In genomic region chr9:130616451-130616850, GRCh38 we compare ENCODE assay signal across 32 cellular contexts. TPM values are rescaled to one million over a fixed set of nuclear protein-coding genes. Genes with fewer than 3 reads are reported as not detected.
"Had no signal": no experiment of that assay in that cellular context is flagged by ENCODE, and none has a peak within 500 bp of the region (broad histone marks: within the 10 kb centered on the region; RNA-seq: fewer than 3 reads in every experiment).

No MANE protein-coding gene starts in this region.

- H3K36me3 ChIP-seq: neural progenitor cell had no signal

- H3K9me3 ChIP-seq: esophagus muscularis mucosa, gastroesophageal sphincter, heart right ventricle, left ventricle myocardium inferior, prostate gland, right atrium auricular region, suprapubic skin, vagina had no signal

- H3K4me2 ChIP-seq: neural progenitor cell had no signal

- H3K27me3 Mint-ChIP-seq: naive thymus-derived CD4-positive, alpha-beta T cell; stimulated activated naive CD8-positive, alpha-beta T cell treated with anti-CD3 and anti-CD28 coated beads, Interleukin-15, amount 100 ng/mL, for 72 hours had no signal

- H3K4me3 ChIP-seq: dorsolateral prefrontal cortex, esophagus muscularis mucosa, gastroesophageal sphincter, heart right ventricle, left ventricle myocardium inferior, lung, neural progenitor cell, prostate gland, right atrium auricular region, skin epidermis, suprapubic skin, vagina had no signal

- H3K27me3 ChIP-seq: dorsolateral prefrontal cortex, esophagus muscularis mucosa, foreskin keratinocyte, gastroesophageal sphincter, heart right ventricle, neural progenitor cell, right atrium auricular region, suprapubic skin, vagina had no signal

- H3K4me1 Mint-ChIP-seq: nephron; neural progenitor cell; stimulated activated naive CD8-positive, alpha-beta T cell treated with anti-CD3 and anti-CD28 coated beads, Interleukin-15, amount 100 ng/mL, for 72 hours had no signal

- H3K27ac Mint-ChIP-seq: nephron; neural progenitor cell; stimulated activated naive CD8-positive, alpha-beta T cell treated with anti-CD3 and anti-CD28 coated beads, Interleukin-15, amount 100 ng/mL, for 72 hours had no signal

- H3K4me1 ChIP-seq: foreskin keratinocyte, neural progenitor cell, prostate gland, right atrium auricular region, suprapubic skin, vagina had no signal

- H3K27ac ChIP-seq: dorsolateral prefrontal cortex, esophagus muscularis mucosa, foreskin keratinocyte, gastroesophageal sphincter, heart right ventricle, left ventricle myocardium inferior, neural progenitor cell, prostate gland, right atrium auricular region, skin epidermis, suprapubic skin, vagina had no signal

- H3K4me3 Mint-ChIP-seq: naive thymus-derived CD4-positive, alpha-beta T cell; nephron; neural progenitor cell; stimulated activated naive CD8-positive, alpha-beta T cell treated with anti-CD3 and anti-CD28 coated beads, Interleukin-15, amount 100 ng/mL, for 72 hours had no signal

- DNase-seq: dorsolateral prefrontal cortex; effector CD4-positive, alpha-beta T cell; foreskin keratinocyte; heart right ventricle; hippocampal formation; left cardiac atrium; left ventricle myocardium inferior; mesenchymal stem cell; midbrain; naive thymus-derived CD4-positive, alpha-beta T cell; stimulated activated CD4-positive, alpha-beta T cell treated with anti-CD3 and anti-CD28 coated beads, Interleukin-15, amount 100 ng/mL, for 24 hours; stimulated activated CD4-positive, alpha-beta T cell treated with anti-CD3 and anti-CD28 coated beads, Interleukin-2, amount 100 ng/mL, for 48 hours; stimulated activated naive CD4-positive, alpha-beta T cell; stimulated activated naive CD8-positive, alpha-beta T cell treated with anti-CD3 and anti-CD28 coated beads, Interleukin-15, amount 100 ng/mL, for 72 hours; trophoblast cell had no signal

- ATAC-seq: foreskin keratinocyte; gastroesophageal sphincter; left cardiac atrium; naive thymus-derived CD4-positive, alpha-beta T cell; stimulated activated naive CD8-positive, alpha-beta T cell treated with anti-CD3 and anti-CD28 coated beads, Interleukin-15, amount 100 ng/mL, for 72 hours had no signal

- H2AFZ ChIP-seq: neural progenitor cell had no signal

- H3K9ac ChIP-seq: neural progenitor cell had no signal

- FAIRE-seq: colon, endothelial cell of umbilical vein, islet of Langerhans had no signal

- H3K9me3 Mint-ChIP-seq: naive thymus-derived CD4-positive, alpha-beta T cell; nephron; neural progenitor cell; stimulated activated naive CD8-positive, alpha-beta T cell treated with anti-CD3 and anti-CD28 coated beads, Interleukin-15, amount 100 ng/mL, for 72 hours had no signal

RNA-seq across cellular contexts. Expression of gene PRDM12, which starts 47.9 kb away (rescaled TPM):
- total RNA-seq: cerebellum; endothelial cell of umbilical vein; epithelial cell of proximal tubule; esophagus muscularis mucosa; fibroblast of lung; foreskin keratinocyte; gastroesophageal sphincter; heart right ventricle; left cardiac atrium; left ventricle myocardium inferior; naive thymus-derived CD4-positive, alpha-beta T cell; osteocyte; prostate gland; right atrium auricular region; suprapubic skin; vagina had no signal
- polyA plus RNA-seq: endothelial cell of umbilical vein, fibroblast of lung, foreskin keratinocyte had no signal
